23 cellular contexts compared by ENCODE assay signal in the genomic region with DNA sequence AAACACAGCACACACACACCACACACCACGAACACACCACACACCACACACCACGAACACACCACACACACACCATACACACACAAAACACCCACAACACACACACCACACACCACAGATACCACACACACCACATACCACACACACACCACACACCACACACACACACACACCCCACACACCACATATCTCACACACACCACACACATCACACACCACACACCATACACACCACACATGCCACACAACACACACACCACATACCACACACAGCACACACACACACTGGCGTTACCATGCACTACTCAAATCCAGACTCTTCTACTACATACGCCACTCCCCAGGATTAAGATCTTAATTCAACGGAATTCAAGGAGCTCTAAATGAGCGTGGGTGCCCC.
DNase-seq lines count a peak whose midpoint lies in the region; ATAC-seq, FAIRE-seq and TF ChIP-seq lines count a peak whose summit lies in the region.
"Had no signal": no experiment of that assay in that cellular context is flagged by ENCODE, and none has a peak within 500 bp of the region (broad histone marks: within the 10 kb centered on the region; RNA-seq: fewer than 3 reads in every experiment).

No MANE protein-coding gene starts in this region.

- no peak for TF ChIP-seq EP300 in K562 (IDR thresholded peaks at IDR 0.05; ENCODE audit: low read length)

- no peak for TF ChIP-seq RAD21 in K562 (CRISPR knock-in tag; conservative IDR thresholded peaks at IDR 0.05 in 1 of 2, IDR thresholded peaks at IDR 0.05 in 1 of 2)

- H3K4me3 Mint-ChIP-seq in stimulated activated effector memory CD8-positive, alpha-beta T cell treated with anti-CD3 and anti-CD28 coated beads, Interleukin-12 subunit alpha, Interleukin-12 subunit beta, amount 100 ng/mL, for 72 hours = no peak overlapping the region
- H3K4me3 Mint-ChIP-seq: CD14-positive monocyte; CD4-positive, alpha-beta T cell; CD8-positive, alpha-beta memory T cell; H9 had no signal

- peaks cover 0 to 4% of the 10 kb centered on the region in 2 experiments; a peak in 2 of 5 replicates for H3K4me1 ChIP-seq in K562 (replicated peaks in 1 of 2; ENCODE audit: control insufficient read depth in 2 of 2, insufficient read depth in 2 of 2, low read length in 2 of 2)
- no peaks in the 10 kb centered on the region for H3K4me1 ChIP-seq in neuronal stem cell (ENCODE audit: control insufficient read depth in 2 of 2, insufficient read depth in 1 of 2, low read depth in 1 of 2, low read length in 2 of 2)
- H3K4me1 ChIP-seq: A549, BE2C had no signal

- H4K91ac ChIP-seq in neuronal stem cell (ENCODE audit: low read depth, low read length, poor library complexity) = no peak overlapping the region

- peaks cover under 1% of the 10 kb centered on the region for H3K79me1 ChIP-seq in neuronal stem cell (ENCODE audit: low read depth, low read length)

- no peak for TF ChIP-seq CTCF in K562 (IDR thresholded peaks at IDR 0.05 in 2 of 3, conservative IDR thresholded peaks at IDR 0.05 in 1 of 3; ENCODE audit: insufficient read depth in 2 of 3, low read depth in 1 of 3, low read length in 3 of 3)

- H2BK15ac ChIP-seq in neuronal stem cell (ENCODE audit: low read length) = no peak overlapping the region

- no peak overlapping the region for H2AFZ ChIP-seq in K562 (ENCODE audit: low read depth, low read length)
- H2AFZ ChIP-seq in neuronal stem cell (ENCODE audit: low read length) = no peak overlapping the region
- H2AFZ ChIP-seq: GM23248 had no signal

- H3K27ac Mint-ChIP-seq in stimulated activated effector memory CD8-positive, alpha-beta T cell treated with anti-CD3 and anti-CD28 coated beads, Interleukin-12 subunit alpha, Interleukin-12 subunit beta, amount 100 ng/mL, for 72 hours = no peak overlapping the region
- H3K27ac Mint-ChIP-seq: CD4-positive, alpha-beta T cell; CD8-positive, alpha-beta memory T cell; H9 had no signal

- H3K4me3 ChIP-seq in K562 (no peak overlapping the region), neuronal stem cell (ENCODE audit: low read length in 2 of 2) (peak overlapping the region in 1 of 2 donors; percentile 70)
- H3K4me3 ChIP-seq: A549; BLaER1 treated with 17β-estradiol and CSF1 and Interleukin-3, amounts not matched to agents 10 nM and 100 nM; GM23248 had no signal

- H3K23ac ChIP-seq in neuronal stem cell (ENCODE audit: low read depth, low read length, poor library complexity) = no peak overlapping the region

- no peak for DNase-seq in HEK293T (ENCODE audit: extremely low spot score)
- DNase-seq in K562 (ENCODE audit: extremely low read depth in 1 of 4, low spot score in 3 of 4) = no peak
- DNase-seq in neuronal stem cell (ENCODE audit: low spot score) = no peak
- DNase-seq in stimulated activated effector memory CD8-positive, alpha-beta T cell treated with anti-CD3 and anti-CD28 coated beads, Interleukin-12 subunit alpha, Interleukin-12 subunit beta, amount 100 ng/mL, for 72 hours (ENCODE audit: low spot score in 2 of 2) = no peak
- no peak for DNase-seq in dermis blood vessel endothelial cell
- no peak for DNase-seq in NCI-H345 (lab: John Stamatoyannopoulos, UW)
- DNase-seq: 8988T; ACHN; AML-193; BE2C; CD4-positive, alpha-beta T cell; CD8-positive, alpha-beta memory T cell; DMS 273 treated with DMSO at 0.1 percent for 48 hours; DMS53; DMS79 treated with DMSO at 0.1 percent for 48 hours; GF-D8; GM23248; H9 had no signal

- no peak overlapping the region for H2BK12ac ChIP-seq in neuronal stem cell (ENCODE audit: low read length)

- peaks cover 8% of the 10 kb centered on the region for H3K9me3 Mint-ChIP-seq in stimulated activated effector memory CD8-positive, alpha-beta T cell treated with anti-CD3 and anti-CD28 coated beads, Interleukin-12 subunit alpha, Interleukin-12 subunit beta, amount 100 ng/mL, for 72 hours
- H3K9me3 Mint-ChIP-seq: CD4-positive, alpha-beta T cell had no signal

- BruUV-seq in K562 (replicated peaks; lab: Mats Ljungman, UMichigan) = no TSS peak

- H3K27me3 ChIP-seq in K562 (ENCODE audit: control insufficient read depth in 2 of 2, insufficient read depth in 2 of 2, low read length in 2 of 2) (peaks cover 0 to 28% of the 10 kb centered on the region in 2 experiments; a peak in 3 of 5 replicates), neuronal stem cell (ENCODE audit: control insufficient read depth in 3 of 3, insufficient read depth in 3 of 3, low read depth in 1 of 3, low read length in 3 of 3) (no peaks in the 10 kb centered on the region)
- H3K27me3 ChIP-seq: BE2C; BLaER1 treated with 17β-estradiol and CSF1 and Interleukin-3, amounts not matched to agents 10 nM and 100 nM had no signal

- peak overlapping the region; percentile 72 for H3K14ac ChIP-seq in neuronal stem cell (ENCODE audit: low read length)

- no peak overlapping the region for H2BK5ac ChIP-seq in neuronal stem cell (ENCODE audit: low read length)

- H3K36me3 ChIP-seq in K562 (ENCODE audit: control insufficient read depth, insufficient read depth, low read length) (no peaks in the 10 kb centered on the region), neuronal stem cell (replicated peaks in 1 of 2; ENCODE audit: control insufficient read depth in 2 of 2, insufficient read depth in 2 of 2, low read length in 2 of 2) (no peaks in the 10 kb centered on the region)
- H3K36me3 ChIP-seq: BE2C had no signal

- H4K8ac ChIP-seq in neuronal stem cell (ENCODE audit: low read depth, low read length) = peak overlapping the region; percentile 53

- no peak for ATAC-seq in K562
- no peak for ATAC-seq in stimulated activated effector memory CD8-positive, alpha-beta T cell treated with anti-CD3 and anti-CD28 coated beads, Interleukin-12 subunit alpha, Interleukin-12 subunit beta, amount 100 ng/mL, for 72 hours
- ATAC-seq: A549, HCT116 had no signal

- H2BK120ac ChIP-seq in neuronal stem cell (ENCODE audit: low read depth, low read length) = no peak overlapping the region

- POLR2A ChIA-PET in HEK293T (lab: Yijun Ruan, JAX) (no interaction called here), K562 (lab: Yijun Ruan, JAX) (no interaction called here)

- intact Hi-C loops in K562 (cut with micrococcal nuclease) = no loop called here

- 10% methylated on average over 4 of the region's 6 CpGs for WGBS in K562 (ENCODE audit: insufficient coverage, low coverage, missing lambda C conversion rate)
- 100% methylated on average over 2 of the region's 6 CpGs; no CpG with 5 or more reads in 1 of the 2 donors for WGBS in neuronal stem cell (ENCODE audit: extremely low coverage in 2 of 2, insufficient read length in 2 of 2, insufficient replicate concordance in 1 of 2), 2 donors

- H3K36me3 Mint-ChIP-seq in stimulated activated effector memory CD8-positive, alpha-beta T cell treated with anti-CD3 and anti-CD28 coated beads, Interleukin-12 subunit alpha, Interleukin-12 subunit beta, amount 100 ng/mL, for 72 hours = no peaks in the 10 kb centered on the region
- H3K36me3 Mint-ChIP-seq: CD14-positive monocyte had no signal

- H3K4ac ChIP-seq in neuronal stem cell (ENCODE audit: low read length) = no peak overlapping the region

- H3K79me2 ChIP-seq in K562 (ENCODE audit: control insufficient read depth, insufficient read depth, low read length) = no peaks in the 10 kb centered on the region

- H3K9ac ChIP-seq in K562 (ENCODE audit: insufficient read depth in 1 of 2, low read depth in 2 of 2, low read length in 2 of 2) (no peak overlapping the region), neuronal stem cell (ENCODE audit: low read depth, low read length, poor library complexity) (peak overlapping the region; percentile 15)
- H3K9ac ChIP-seq: BLaER1 treated with 17β-estradiol and CSF1 and Interleukin-3, amounts not matched to agents 10 nM and 100 nM; GM23248 had no signal

- H3K9me3 ChIP-seq in K562 (replicated peaks; ENCODE audit: control insufficient read depth, insufficient read depth, low read depth, low read length) = no peaks in the 10 kb centered on the region
- peaks cover 3 to 19% of the 10 kb centered on the region in 2 donors for H3K9me3 ChIP-seq in neuronal stem cell (replicated peaks in 1 of 2; ENCODE audit: control insufficient read depth in 2 of 2, insufficient read depth in 1 of 2, low read depth in 1 of 2, low read length in 2 of 2)
- H3K9me3 ChIP-seq: BE2C had no signal

- TF ChIP-seq POLR2A in K562 (conservative IDR thresholded peaks at IDR 0.05) = no peak

- no peaks in the 10 kb centered on the region for H3K9me1 ChIP-seq in K562 (ENCODE audit: control insufficient read depth, insufficient read depth, low read length)

- no peak overlapping the region for H2AK5ac ChIP-seq in neuronal stem cell (ENCODE audit: low read depth, low read length)

- no peak overlapping the region for H3K18ac ChIP-seq in neuronal stem cell (ENCODE audit: low read length)

- no peaks in the 10 kb centered on the region for H4K20me1 ChIP-seq in K562 (replicated peaks; ENCODE audit: control insufficient read depth, insufficient read depth, low read length)
- H4K20me1 ChIP-seq: BLaER1 treated with 17β-estradiol and CSF1 and Interleukin-3, amounts not matched to agents 10 nM and 100 nM had no signal

- no peaks in the 10 kb centered on the region for H3K4me1 Mint-ChIP-seq in stimulated activated effector memory CD8-positive, alpha-beta T cell treated with anti-CD3 and anti-CD28 coated beads, Interleukin-12 subunit alpha, Interleukin-12 subunit beta, amount 100 ng/mL, for 72 hours

- no peak overlapping the region for H3K4me2 ChIP-seq in K562 (ENCODE audit: insufficient read depth, low read length)
- H3K4me2 ChIP-seq in neuronal stem cell (ENCODE audit: insufficient read depth, low read length, poor library complexity, severe bottlenecking) = no peak overlapping the region
- H3K4me2 ChIP-seq: A549; BLaER1 treated with 17β-estradiol and CSF1 and Interleukin-3, amounts not matched to agents 10 nM and 100 nM had no signal

- CTCF ChIA-PET in HEK293T (lab: Yijun Ruan, JAX) (no interaction called here), K562 (lab: Yijun Ruan, JAX; ENCODE audit: low intra/inter-chr PET ratio) (no interaction called here)

- no peak for FAIRE-seq in K562 (lab: Jason Lieb, UNC)
- FAIRE-seq: A549, D721Med had no signal

- in situ Hi-C loops in K562 (cut with MboI) = no loop called here

- H3K27ac ChIP-seq in K562 (ENCODE audit: extremely low read depth, low read depth, low read length) (no peak overlapping the region), neuronal stem cell (replicated peaks; ENCODE audit: low read length) (no peak overlapping the region)
- H3K27ac ChIP-seq: A549; BLaER1 treated with 17β-estradiol and CSF1 and Interleukin-3, amounts not matched to agents 10 nM and 100 nM; GM23248 had no signal

TF ChIP-seq in HEK293T, 16 proteins besides CTCF, POLR2A, EP300 and RAD21:
- 0 out of 2 replicates have a peak, but pooled peaks have one; percentile 50 for TF ChIP-seq TARDBP (IDR thresholded peaks at IDR 0.05)
- no peak for TF ChIP-seq BHLHE40 (IDR thresholded peaks at IDR 0.05; ENCODE audit: borderline replicate concordance)
- TF ChIP-seq NFRKB (IDR thresholded peaks at IDR 0.05) = no peak

TF ChIP-seq in K562, 482 proteins besides CTCF, POLR2A, EP300 and RAD21 (continues in another document):
- TF ChIP-seq ZNF444 (CRISPR knock-in tag; IDR thresholded peaks at IDR 0.05) = no peak
